In genomic region chr5:10337107-10337506, GRCh38 we compare ENCODE assay signal across 35 cellular contexts. TPM values are rescaled to one million over a fixed set of nuclear protein-coding genes. Genes with fewer than 3 reads are reported as not detected.
"Had no signal": no experiment of that assay in that cellular context is flagged by ENCODE, and none has a peak within 500 bp of the region (broad histone marks: within the 10 kb centered on the region; RNA-seq: fewer than 3 reads in every experiment).

No MANE protein-coding gene starts in this region.

- H3K4me3 ChIP-seq: adrenal gland, body of pancreas, breast epithelium had no signal

- H3K36me3 Mint-ChIP-seq: activated CD4-positive, alpha-beta memory T cell treated with anti-CD3 and anti-CD28 coated beads for 36 hours; activated naive CD8-positive, alpha-beta T cell treated with anti-CD3 and anti-CD28 coated beads for 36 hours had no signal

- H3K9me3 Mint-ChIP-seq: activated B cell treated with CpG ODN at 0.5 μM for 24 hours; activated CD4-positive, alpha-beta memory T cell treated with anti-CD3 and anti-CD28 coated beads for 36 hours; activated CD4-positive, alpha-beta T cell treated with anti-CD3 and anti-CD28 coated beads, Interleukin-2, amount 10 ng/mL, durations not matched to agents 7 days and 5 days; activated naive CD4-positive, alpha-beta T cell treated with anti-CD3 and anti-CD28 coated beads for 36 hours; activated naive CD4-positive, alpha-beta T cell treated with anti-CD3 and anti-CD28 coated beads, Interleukin-2, amount 50 U/mL, for 72 hours; activated naive CD8-positive, alpha-beta T cell treated with anti-CD3 and anti-CD28 coated beads for 36 hours; activated T-cell treated with anti-CD3 and anti-CD28 coated beads, Interleukin-2, amount 50 U/mL, for 4 hours; activated T-cell treated with anti-CD3 and anti-CD28 coated beads, Interleukin-2, amount 50 U/mL, for 72 hours; activated T-helper 1 cell treated with anti-CD3 and anti-CD28 coated beads, Interleukin-12 subunit alpha, Interleukin-12 subunit beta, Interleukin-2, Interleukin-4 antibody, amounts not matched to agents 30 ng/mL and 10 ng/mL and 1 ng/mL, durations not matched to agents 14 hours and 24 hours and 36 hours; activated T-helper 17 cell treated with anti-CD3 and anti-CD28 coated beads, Interleukin-2, amount 50 U/mL, for 72 hours; T-helper 1 cell treated with Interleukin-12 subunit alpha and Interleukin-12 subunit beta and Interleukin-4 antibody, amounts not matched to agents 30 μg/mL and 1 μg/mL, for 36 hours; T-helper 2 cell treated with Interferon-gamma antibody and Interleukin-4, amounts not matched to agents 5 μg/mL and 100 μg/mL, for 36 hours had no signal

- ATAC-seq: activated naive CD4-positive, alpha-beta T cell treated with anti-CD3 and anti-CD28 coated beads, Interleukin-2, amount 50 U/mL, for 72 hours; activated T-cell treated with anti-CD3 and anti-CD28 coated beads, Interleukin-2, amount 50 U/mL, for 4 hours; activated T-cell treated with anti-CD3 and anti-CD28 coated beads, Interleukin-2, amount 50 U/mL, for 72 hours; activated T-helper 17 cell treated with anti-CD3 and anti-CD28 coated beads, Interleukin-2, amount 50 U/mL, for 72 hours; body of pancreas had no signal

- H3K9me3 ChIP-seq: adrenal gland, body of pancreas, breast epithelium had no signal

- H3K27me3 ChIP-seq: adrenal gland, body of pancreas, brain microvascular endothelial cell, breast epithelium had no signal

- FAIRE-seq: astrocyte, TTC549 had no signal

- H3K36me3 ChIP-seq: adrenal gland, brain microvascular endothelial cell, breast epithelium had no signal

- H3K4me3 Mint-ChIP-seq: activated B cell treated with CpG ODN at 0.5 μM for 24 hours; activated CD4-positive, alpha-beta memory T cell treated with anti-CD3 and anti-CD28 coated beads for 36 hours; activated CD4-positive, alpha-beta T cell treated with anti-CD3 and anti-CD28 coated beads, Interleukin-2, amount 10 ng/mL, durations not matched to agents 7 days and 5 days; activated naive CD4-positive, alpha-beta T cell treated with anti-CD3 and anti-CD28 coated beads for 36 hours; activated naive CD8-positive, alpha-beta T cell treated with anti-CD3 and anti-CD28 coated beads for 36 hours; activated T-cell treated with anti-CD3 and anti-CD28 coated beads, Interleukin-2, amount 50 U/mL, for 4 hours; activated T-cell treated with anti-CD3 and anti-CD28 coated beads, Interleukin-2, amount 50 U/mL, for 72 hours; activated T-helper 1 cell treated with anti-CD3 and anti-CD28 coated beads, Interleukin-12 subunit alpha, Interleukin-12 subunit beta, Interleukin-2, Interleukin-4 antibody, amounts not matched to agents 30 ng/mL and 10 ng/mL and 1 ng/mL, durations not matched to agents 14 hours and 24 hours and 36 hours; activated T-helper 17 cell treated with anti-CD3 and anti-CD28 coated beads, Interleukin-2, amount 50 U/mL, for 72 hours; T-helper 1 cell treated with Interleukin-12 subunit alpha and Interleukin-12 subunit beta and Interleukin-4 antibody, amounts not matched to agents 30 μg/mL and 1 μg/mL, for 36 hours; T-helper 2 cell treated with Interferon-gamma antibody and Interleukin-4, amounts not matched to agents 5 μg/mL and 100 μg/mL, for 36 hours had no signal

- H3K4me1 ChIP-seq: breast epithelium had no signal

- H3K27ac Mint-ChIP-seq: activated B cell treated with CpG ODN at 0.5 μM for 24 hours; activated CD4-positive, alpha-beta memory T cell treated with anti-CD3 and anti-CD28 coated beads for 36 hours; activated CD4-positive, alpha-beta T cell treated with anti-CD3 and anti-CD28 coated beads, Interleukin-2, amount 10 ng/mL, durations not matched to agents 7 days and 5 days; activated naive CD4-positive, alpha-beta T cell treated with anti-CD3 and anti-CD28 coated beads for 36 hours; activated naive CD4-positive, alpha-beta T cell treated with anti-CD3 and anti-CD28 coated beads, Interleukin-2, amount 50 U/mL, for 72 hours; activated naive CD8-positive, alpha-beta T cell treated with anti-CD3 and anti-CD28 coated beads for 36 hours; activated T-cell treated with anti-CD3 and anti-CD28 coated beads, Interleukin-2, amount 50 U/mL, for 72 hours; activated T-helper 1 cell treated with anti-CD3 and anti-CD28 coated beads, Interleukin-12 subunit alpha, Interleukin-12 subunit beta, Interleukin-2, Interleukin-4 antibody, amounts not matched to agents 30 ng/mL and 10 ng/mL and 1 ng/mL, durations not matched to agents 14 hours and 24 hours and 36 hours; activated T-helper 17 cell treated with anti-CD3 and anti-CD28 coated beads, Interleukin-2, amount 50 U/mL, for 72 hours; T-helper 1 cell treated with Interleukin-12 subunit alpha and Interleukin-12 subunit beta and Interleukin-4 antibody, amounts not matched to agents 30 μg/mL and 1 μg/mL, for 36 hours; T-helper 2 cell treated with Interferon-gamma antibody and Interleukin-4, amounts not matched to agents 5 μg/mL and 100 μg/mL, for 36 hours had no signal

- DNase-seq: activated B cell treated with CpG ODN at 0.5 μM for 24 hours; activated CD4-positive, alpha-beta memory T cell treated with anti-CD3 and anti-CD28 coated beads for 36 hours; activated CD4-positive, alpha-beta T cell treated with anti-CD3 and anti-CD28 coated beads for 4 hours; activated CD4-positive, alpha-beta T cell treated with anti-CD3 and anti-CD28 coated beads, Interleukin-2, amount 10 ng/mL, durations not matched to agents 7 days and 5 days; activated CD4-positive, CD25-positive, alpha-beta regulatory T cell treated with anti-CD3 and anti-CD28 coated beads, Interleukin-2, amount 50 U/mL, for 72 hours; activated CD8-positive, alpha-beta memory T cell treated with anti-CD3 and anti-CD28 coated beads, Interleukin-2, amount 50 U/mL, for 4 hours; activated effector memory CD4-positive, alpha-beta T cell treated with anti-CD3 and anti-CD28 coated beads, Interleukin-2, amount 50 U/mL, for 16 hours; activated gamma-delta T cell treated with Interleukin-2 at 50 U/mL for 16 hours; activated naive CD4-positive, alpha-beta T cell; activated naive CD4-positive, alpha-beta T cell treated with anti-CD3 and anti-CD28 coated beads for 36 hours; activated naive CD4-positive, alpha-beta T cell treated with anti-CD3 and anti-CD28 coated beads, Interleukin-2, amount 50 U/mL, for 16 hours; activated naive CD8-positive, alpha-beta T cell treated with anti-CD3 and anti-CD28 coated beads for 36 hours; activated T-cell treated with anti-CD3 and anti-CD28 coated beads for 4 hours; activated T-cell treated with anti-CD3 and anti-CD28 coated beads, Interleukin-2, amount 50 U/mL, for 1 hour; activated T-cell treated with anti-CD3 and anti-CD28 coated beads, Interleukin-2, amount 50 U/mL, for 4 hours; activated T-cell treated with anti-CD3 and anti-CD28 coated beads, Interleukin-2, amount 50 U/mL, for 72 hours; adrenal gland; amniotic stem cell; aorta; body of pancreas; brain microvascular endothelial cell; central memory CD4-positive, alpha-beta T cell; SW 1271; T-helper 1 cell; T-helper 2 cell; T-helper 9 cell had no signal

- H3K27ac ChIP-seq: adrenal gland, body of pancreas, brain microvascular endothelial cell, breast epithelium, VCaP had no signal

RNA-seq across cellular contexts. Expression of gene CMBL, which starts 29.4 kb away (rescaled TPM):
- total RNA-seq: activated B cell treated with CpG ODN at 0.5 μM for 24 hours had no signal
